8 cellular contexts compared by ENCODE assay signal in the genomic region with DNA sequence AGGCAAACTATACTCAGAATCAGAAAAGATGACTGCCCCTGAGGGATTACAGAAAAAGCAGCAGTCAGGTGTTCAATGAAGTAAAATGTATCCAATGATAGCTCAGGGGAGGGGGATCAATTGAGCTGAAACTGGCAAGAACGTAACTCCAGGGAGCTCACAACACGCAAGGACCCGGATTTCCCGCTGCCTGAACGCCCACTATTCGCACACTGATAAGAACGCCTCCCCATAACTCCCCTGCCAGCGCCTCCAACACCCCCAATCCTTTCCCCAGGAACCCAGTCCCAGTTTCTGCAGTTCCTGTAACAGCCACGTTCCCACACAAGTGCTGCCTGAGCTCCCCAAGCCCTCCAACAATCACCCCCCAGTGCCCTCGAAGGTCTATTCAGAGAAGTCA. TPM values are rescaled to one million over a fixed set of nuclear protein-coding genes. Genes with fewer than 3 reads are reported as not detected.
DNase-seq lines count a peak whose midpoint lies in the region; ATAC-seq and TF ChIP-seq lines count a peak whose summit lies in the region.
"Not testable (repeated sequence)": the region's sequence is repeated elsewhere in the genome, so short reads cannot be mapped to it uniquely, and the experiment has no call there.

No MANE protein-coding gene starts in this region.

- H4K20me1 ChIP-seq in BLaER1; PC-3 (ENCODE audit: low read length): not testable (repeated sequence)

- peaks cover 12% of the 10 kb centered on the region for H3K36me3 ChIP-seq in BLaER1
- not testable (repeated sequence) for H3K36me3 ChIP-seq in PC-3 (ENCODE audit: low read depth, low read length)

- ATAC-seq in PC-3; activated T-helper 17 cell treated with anti-CD3 and anti-CD28 coated beads, Interleukin-2, amount 50 U/mL, for 72 hours (replicated peaks); activated naive CD8-positive, alpha-beta T cell treated with anti-CD3 and anti-CD28 coated beads, Interleukin-2, amount 50 U/mL, for 24 hours; naive thymus-derived CD8-positive, alpha-beta T cell: not testable (repeated sequence)

- not testable (repeated sequence) for H3K9ac ChIP-seq in BLaER1; PC-3 (ENCODE audit: low read length)

- H3K27me3 ChIP-seq in BLaER1; PC-3 (ENCODE audit: low read length): not testable (repeated sequence)

- not testable (repeated sequence) for H3K4me3 ChIP-seq in BLaER1
- peak overlapping the region; percentile 62 for H3K4me3 ChIP-seq in PC-3 (ENCODE audit: low read length)

- H3F3A ChIP-seq in PC-3 (ENCODE audit: low read length, unreplicated experiment) = not testable (repeated sequence)

- H3K27ac ChIP-seq in BLaER1 = 0 out of 2 replicates have a peak overlapping the region, but pooled peaks have one; percentile 46
- not testable (repeated sequence) for H3K27ac ChIP-seq in PC-3 (ENCODE audit: low read length)

- not testable (repeated sequence) for H3K9me3 ChIP-seq in BLaER1; PC-3 (ENCODE audit: low read length)

- intact Hi-C loops in PC-3 (cut with micrococcal nuclease) = not testable (repeated sequence)

- peak overlapping the region; percentile 46 for H3K4me3 Mint-ChIP-seq in activated CD4-positive, alpha-beta memory T cell treated with anti-CD3 and anti-CD28 coated beads, Interleukin-2, amount 10 ng/mL, durations not matched to agents 7 days and 5 days
- H3K4me3 Mint-ChIP-seq in activated T-helper 17 cell treated with anti-CD3 and anti-CD28 coated beads, Interleukin-2, amount 50 U/mL, for 72 hours = peak overlapping the region; percentile 71
- H3K4me3 Mint-ChIP-seq in activated naive CD8-positive, alpha-beta T cell treated with anti-CD3 and anti-CD28 coated beads, Interleukin-2, amount 50 U/mL, for 24 hours = peak overlapping the region; percentile 60
- H3K4me3 Mint-ChIP-seq in endothelial cell (ENCODE audit: unreplicated experiment) (peak overlapping the region; percentile 51), progenitor cell of endocrine pancreas (ENCODE audit: low read depth) (peak overlapping the region; percentile 20)
- peak overlapping the region in 7 of 10 donors; percentile 9 to 75 (median 50) for H3K4me3 Mint-ChIP-seq in naive thymus-derived CD8-positive, alpha-beta T cell

- H3K27me3 Mint-ChIP-seq in activated CD4-positive, alpha-beta memory T cell treated with anti-CD3 and anti-CD28 coated beads, Interleukin-2, amount 10 ng/mL, durations not matched to agents 7 days and 5 days; activated T-helper 17 cell treated with anti-CD3 and anti-CD28 coated beads, Interleukin-2, amount 50 U/mL, for 72 hours; activated naive CD8-positive, alpha-beta T cell treated with anti-CD3 and anti-CD28 coated beads, Interleukin-2, amount 50 U/mL, for 24 hours; endothelial cell (ENCODE audit: unreplicated experiment); naive thymus-derived CD8-positive, alpha-beta T cell; progenitor cell of endocrine pancreas: not testable (repeated sequence)

- H3K9me3 Mint-ChIP-seq in activated CD4-positive, alpha-beta memory T cell treated with anti-CD3 and anti-CD28 coated beads, Interleukin-2, amount 10 ng/mL, durations not matched to agents 7 days and 5 days; activated T-helper 17 cell treated with anti-CD3 and anti-CD28 coated beads, Interleukin-2, amount 50 U/mL, for 72 hours; activated naive CD8-positive, alpha-beta T cell treated with anti-CD3 and anti-CD28 coated beads, Interleukin-2, amount 50 U/mL, for 24 hours; endothelial cell (ENCODE audit: unreplicated experiment); naive thymus-derived CD8-positive, alpha-beta T cell; progenitor cell of endocrine pancreas (ENCODE audit: low read depth): not testable (repeated sequence)

- not testable (repeated sequence) for TF ChIP-seq CTCF in PC-3 (conservative IDR thresholded peaks at IDR 0.05; ENCODE audit: low read depth, low read length); endothelial cell (IDR thresholded peaks at IDR 0.05; ENCODE audit: unreplicated experiment); progenitor cell of endocrine pancreas (IDR thresholded peaks at IDR 0.05; ENCODE audit: unreplicated experiment)

- not testable (repeated sequence) for H3K36me3 Mint-ChIP-seq in activated CD4-positive, alpha-beta memory T cell treated with anti-CD3 and anti-CD28 coated beads, Interleukin-2, amount 10 ng/mL, durations not matched to agents 7 days and 5 days (ENCODE audit: low read depth); endothelial cell (ENCODE audit: low read depth, unreplicated experiment); naive thymus-derived CD8-positive, alpha-beta T cell; progenitor cell of endocrine pancreas (ENCODE audit: insufficient read depth)
- peaks cover 30% of the 10 kb centered on the region for H3K36me3 Mint-ChIP-seq in activated T-helper 17 cell treated with anti-CD3 and anti-CD28 coated beads, Interleukin-2, amount 50 U/mL, for 72 hours (ENCODE audit: low read depth)
- peaks cover 12% of the 10 kb centered on the region for H3K36me3 Mint-ChIP-seq in activated naive CD8-positive, alpha-beta T cell treated with anti-CD3 and anti-CD28 coated beads, Interleukin-2, amount 50 U/mL, for 24 hours (ENCODE audit: low read depth)

- not testable (repeated sequence) for H3K9me2 ChIP-seq in PC-3 (replicated peaks; ENCODE audit: low read length)

- peaks cover 39% of the 10 kb centered on the region for H3K4me1 ChIP-seq in BLaER1
- H3K4me1 ChIP-seq in PC-3 (ENCODE audit: insufficient read depth, low read length) = not testable (repeated sequence)

- CTCF ChIA-PET in PC-3 (lab: Charles Lee); activated CD4-positive, alpha-beta memory T cell treated with anti-CD3 and anti-CD28 coated beads, Interleukin-2, amount 10 ng/mL, durations not matched to agents 7 days and 5 days (lab: Charles Lee): not testable (repeated sequence)

- POLR2A ChIA-PET in PC-3 (lab: Charles Lee; ENCODE audit: unreplicated experiment); activated CD4-positive, alpha-beta memory T cell treated with anti-CD3 and anti-CD28 coated beads, Interleukin-2, amount 10 ng/mL, durations not matched to agents 7 days and 5 days (lab: Charles Lee); naive thymus-derived CD8-positive, alpha-beta T cell (lab: Charles Lee): not testable (repeated sequence)

- H3K27ac Mint-ChIP-seq in activated CD4-positive, alpha-beta memory T cell treated with anti-CD3 and anti-CD28 coated beads, Interleukin-2, amount 10 ng/mL, durations not matched to agents 7 days and 5 days; activated T-helper 17 cell treated with anti-CD3 and anti-CD28 coated beads, Interleukin-2, amount 50 U/mL, for 72 hours; activated naive CD8-positive, alpha-beta T cell treated with anti-CD3 and anti-CD28 coated beads, Interleukin-2, amount 50 U/mL, for 24 hours; endothelial cell (ENCODE audit: unreplicated experiment); progenitor cell of endocrine pancreas: not testable (repeated sequence)
- peak overlapping the region in 2 of 10 donors; percentile 31 to 63 for H3K27ac Mint-ChIP-seq in naive thymus-derived CD8-positive, alpha-beta T cell

- not testable (repeated sequence) for H3K79me2 ChIP-seq in PC-3 (ENCODE audit: low read length)

- DNase-seq in PC-3; activated CD4-positive, alpha-beta memory T cell treated with anti-CD3 and anti-CD28 coated beads, Interleukin-2, amount 10 ng/mL, durations not matched to agents 7 days and 5 days; activated naive CD8-positive, alpha-beta T cell treated with anti-CD3 and anti-CD28 coated beads, Interleukin-2, amount 50 U/mL, for 24 hours; endothelial cell (ENCODE audit: low spot score); naive thymus-derived CD8-positive, alpha-beta T cell; progenitor cell of endocrine pancreas (ENCODE audit: low spot score, unreplicated experiment): not testable (repeated sequence)

- H2AFZ ChIP-seq in PC-3 (ENCODE audit: low read length) = not testable (repeated sequence)

- BruUV-seq in PC-3 (replicated peaks; lab: Mats Ljungman, UMichigan) = not testable (repeated sequence)

- H3K4me2 ChIP-seq in BLaER1 (peak overlapping the region; percentile 67), PC-3 (ENCODE audit: low read length) (peak overlapping the region; percentile 85)

- peaks cover 28% of the 10 kb centered on the region for H3K4me1 Mint-ChIP-seq in activated CD4-positive, alpha-beta memory T cell treated with anti-CD3 and anti-CD28 coated beads, Interleukin-2, amount 10 ng/mL, durations not matched to agents 7 days and 5 days
- H3K4me1 Mint-ChIP-seq in activated T-helper 17 cell treated with anti-CD3 and anti-CD28 coated beads, Interleukin-2, amount 50 U/mL, for 72 hours = peaks cover 16% of the 10 kb centered on the region
- peaks cover 40% of the 10 kb centered on the region for H3K4me1 Mint-ChIP-seq in activated naive CD8-positive, alpha-beta T cell treated with anti-CD3 and anti-CD28 coated beads, Interleukin-2, amount 50 U/mL, for 24 hours
- not testable (repeated sequence) for H3K4me1 Mint-ChIP-seq in endothelial cell (ENCODE audit: unreplicated experiment); progenitor cell of endocrine pancreas (ENCODE audit: low read depth)
- peaks cover 6 to 26% (median 17%) of the 10 kb centered on the region in 4 donors for H3K4me1 Mint-ChIP-seq in naive thymus-derived CD8-positive, alpha-beta T cell

RNA-seq across cellular contexts. Expression of a gene that starts 44.2 kb away (rescaled TPM):
- total RNA-seq in PC-3 (2014; rRNA removed) (43.7 and 49.3 TPM in 2 replicates), endothelial cell (ENCODE audit: unreplicated experiment) (135 TPM), progenitor cell of endocrine pancreas (57.3 and 73.6 TPM in 2 replicates)
- 100 to 1,000 TPM; 113 to 115 TPM for total RNA-seq in activated CD4-positive, alpha-beta memory T cell treated with anti-CD3 and anti-CD28 coated beads, Interleukin-2, amount 10 ng/mL, durations not matched to agents 7 days and 5 days
- total RNA-seq in activated T-helper 17 cell treated with anti-CD3 and anti-CD28 coated beads, Interleukin-2, amount 50 U/mL, for 72 hours = 10 to 100 TPM; 56.5 to 67.7 TPM
- 100 to 1,000 TPM; 146 to 149 TPM for total RNA-seq in naive thymus-derived CD8-positive, alpha-beta T cell
- polyA plus RNA-seq in naive thymus-derived CD8-positive, alpha-beta T cell = 1 to 10 TPM; 1.3 to 2.5 (median 1.6) TPM

Comparison
In these comparisons a context has a peak if more than half of its experiments do, and no peak if none do; other contexts are left out.
1. H3K4me3 Mint-ChIP-seq: peak in every context shown above with its lines; median percentile 71 in activated T-helper 17 cell treated with anti-CD3 and anti-CD28 coated beads, Interleukin-2, amount 50 U/mL, for 72 hours; 60 in activated naive CD8-positive, alpha-beta T cell treated with anti-CD3 and anti-CD28 coated beads, Interleukin-2, amount 50 U/mL, for 24 hours; 51 in endothelial cell; 50 in naive thymus-derived CD8-positive, alpha-beta T cell; 46 in activated CD4-positive, alpha-beta memory T cell treated with anti-CD3 and anti-CD28 coated beads, Interleukin-2, amount 10 ng/mL, durations not matched to agents 7 days and 5 days; 20 in progenitor cell of endocrine pancreas.